In the genomic region with DNA sequence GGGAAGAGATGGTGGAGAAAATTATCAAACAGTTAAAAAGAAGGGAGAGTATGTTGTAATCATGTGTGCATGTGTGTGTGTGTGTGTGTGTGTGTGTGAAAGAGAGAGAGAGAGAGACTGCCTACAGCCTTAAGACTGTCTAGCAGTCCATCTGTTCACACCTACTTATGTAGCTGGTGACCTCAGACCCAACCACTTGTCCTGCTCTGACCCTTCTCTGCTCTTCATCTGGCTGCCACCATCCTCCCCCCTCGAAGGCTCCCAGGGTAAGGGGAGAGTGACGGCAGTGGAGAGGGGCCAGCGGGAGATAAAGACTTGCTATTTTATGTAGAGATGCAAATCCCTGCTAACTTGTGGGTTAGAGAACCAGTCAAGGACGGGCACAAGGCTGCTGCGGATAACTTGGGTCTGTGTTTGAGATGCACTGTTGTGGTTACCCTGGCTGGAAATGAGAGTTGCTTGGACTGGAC, we compare ENCODE assay signal across 13 cellular contexts. TPM values are rescaled to one million over a fixed set of nuclear protein-coding genes. Genes with fewer than 3 reads are reported as not detected.
DNase-seq lines count a peak whose midpoint lies in the region; ATAC-seq and TF ChIP-seq lines count a peak whose summit lies in the region.
"Had no signal": no experiment of that assay in that cellular context is flagged by ENCODE, and none has a peak within 500 bp of the region (broad histone marks: within the 10 kb centered on the region; RNA-seq: fewer than 3 reads in every experiment).

No MANE protein-coding gene starts in this region.

- peaks cover 0 to 10% (median 0%) of the 10 kb centered on the region in 5 donors for H3K36me3 Mint-ChIP-seq in naive thymus-derived CD4-positive, alpha-beta T cell

- H3K4me3 Mint-ChIP-seq in naive thymus-derived CD4-positive, alpha-beta T cell, result no peak overlapping the region
- H3K4me3 Mint-ChIP-seq: stimulated activated naive CD8-positive, alpha-beta T cell treated with anti-CD3 and anti-CD28 coated beads, Interleukin-15, Interleukin-2, amounts not matched to agents 100 ng/mL and 50 ng/mL, for 24 hours had no signal

- no peaks in the 10 kb centered on the region for H3K36me3 ChIP-seq in adrenal gland (replicated peaks in 1 of 2)
- H3K36me3 ChIP-seq in naive thymus-derived CD4-positive, alpha-beta T cell (ENCODE audit: control insufficient read depth in 2 of 3, insufficient read depth in 3 of 3, low read length in 3 of 3), result no peaks in the 10 kb centered on the region
- H3K36me3 ChIP-seq: pancreas had no signal

- peak; percentile 53 for ATAC-seq in GM21529 (IDR thresholded peaks at IDR 0.05; ENCODE audit: unreplicated experiment)
- no peak for ATAC-seq in naive thymus-derived CD4-positive, alpha-beta T cell
- ATAC-seq: pancreas had no signal

- H3K27ac Mint-ChIP-seq in naive thymus-derived CD4-positive, alpha-beta T cell, result peak overlapping the region in 1 of 9 donors; percentile 35
- H3K27ac Mint-ChIP-seq: stimulated activated naive CD8-positive, alpha-beta T cell treated with anti-CD3 and anti-CD28 coated beads, Interleukin-15, Interleukin-2, amounts not matched to agents 100 ng/mL and 50 ng/mL, for 24 hours had no signal

- H3K4me1 Mint-ChIP-seq in naive thymus-derived CD4-positive, alpha-beta T cell, result peaks cover 0 to 64% (median 0%) of the 10 kb centered on the region in 7 donors

- H3K27ac ChIP-seq in adrenal gland, result peak overlapping the region in 3 of 5 donors; percentile 43 to 58 (median 57)
- H3K27ac ChIP-seq in naive thymus-derived CD4-positive, alpha-beta T cell (ENCODE audit: low read depth, low read length), result no peak overlapping the region
- H3K27ac ChIP-seq: pancreas had no signal

- peaks cover 10 to 26% of the 10 kb centered on the region in 2 donors for H3K4me1 ChIP-seq in adrenal gland (replicated peaks in 1 of 2)
- H3K4me1 ChIP-seq in naive thymus-derived CD4-positive, alpha-beta T cell (ENCODE audit: control insufficient read depth in 2 of 2, insufficient read depth in 2 of 2, low read length in 2 of 2), result no peaks in the 10 kb centered on the region
- H3K4me1 ChIP-seq: pancreas had no signal

- 34 to 49% (median 41%) methylated on average over 5 of the region's 5 CpGs for WGBS in adrenal gland, 4 donors

- TF ChIP-seq POLR2A in adrenal gland (IDR thresholded peaks at IDR 0.05), result no peak

- CTCF ChIA-PET in naive thymus-derived CD4-positive, alpha-beta T cell (lab: Charles Lee), result interaction anchor here (7.8 kb wide), 1 partner anchor 72 kb away, joined by 190 read pairs; no protein-coding TSS in a partner anchor

- peaks cover 0 to 9% (median 0%) of the 10 kb centered on the region in 5 donors for H3K27me3 Mint-ChIP-seq in naive thymus-derived CD4-positive, alpha-beta T cell

- no peaks in the 10 kb centered on the region for H3K9me3 ChIP-seq in adrenal gland (replicated peaks in 1 of 3)
- no peaks in the 10 kb centered on the region for H3K9me3 ChIP-seq in naive thymus-derived CD4-positive, alpha-beta T cell (ENCODE audit: control insufficient read depth in 2 of 3, low read length in 3 of 3)
- H3K9me3 ChIP-seq: Caco-2, pancreas had no signal

- H3K27me3 ChIP-seq in adrenal gland, result no peaks in the 10 kb centered on the region
- no peaks in the 10 kb centered on the region for H3K27me3 ChIP-seq in naive thymus-derived CD4-positive, alpha-beta T cell (ENCODE audit: control insufficient read depth in 2 of 2, insufficient read depth in 2 of 2, low read length in 2 of 2)

- POLR2A ChIA-PET in naive thymus-derived CD4-positive, alpha-beta T cell (lab: Charles Lee), result no interaction called here

- DNase-seq in AG10803 (ENCODE audit: low read depth) (peak; percentile 29), adrenal gland (peak in 5 of 7 donors; percentile 32 to 69 (median 49)), islet precursor cell (peak; percentile 73), COR-L47 (lab: John Stamatoyannopoulos, UW) (no peak), cerebellar nuclear complex (lab: John Stamatoyannopoulos, UW) (no peak)
- DNase-seq in stimulated activated CD4-positive, alpha-beta T cell treated with anti-CD3 and anti-CD28 coated beads, Interleukin-12 subunit alpha, Interleukin-12 subunit beta, amount 100 ng/mL, for 4 hours, result no peak
- no peak for DNase-seq in naive thymus-derived CD4-positive, alpha-beta T cell
- DNase-seq: Caco-2, NCI-H1436, NCI-H345, pancreas had no signal

- no peaks in the 10 kb centered on the region for H3K9me3 Mint-ChIP-seq in naive thymus-derived CD4-positive, alpha-beta T cell
- H3K9me3 Mint-ChIP-seq: stimulated activated naive CD8-positive, alpha-beta T cell treated with anti-CD3 and anti-CD28 coated beads, Interleukin-15, Interleukin-2, amounts not matched to agents 100 ng/mL and 50 ng/mL, for 24 hours had no signal

- TF ChIP-seq CTCF in AG10803 (conservative IDR thresholded peaks at IDR 0.05; ENCODE audit: low read length) (no peak), adrenal gland (IDR thresholded peaks at IDR 0.05) (no peak)

- intact Hi-C loops in adrenal gland (cut with DNase I), result loop anchor here (5.0 to 10.0 kb wide), 2 partner anchors 72 to 100 kb away; no protein-coding TSS in a partner anchor
- intact Hi-C loops in naive thymus-derived CD4-positive, alpha-beta T cell (cut with micrococcal nuclease), result loop anchor here in 1 of 2 donors (10.0 kb wide), 1 partner anchor 300 kb away; no protein-coding TSS in a partner anchor

- H3K4me3 ChIP-seq in AG10803 (ENCODE audit: low read length), result no peak overlapping the region
- H3K4me3 ChIP-seq in adrenal gland, result no peak overlapping the region
- no peak overlapping the region for H3K4me3 ChIP-seq in naive thymus-derived CD4-positive, alpha-beta T cell (ENCODE audit: low read length)
- H3K4me3 ChIP-seq: pancreas had no signal

RNA-seq across cellular contexts. Expression of gene GRAMD1B, which starts 24.9 kb away (rescaled TPM):
- 1,000 to 10,000 TPM in 1 of 8 donors, 100 to 1,000 TPM in 7; 178 to 1,898 (median 285) TPM for total RNA-seq in adrenal gland
- polyA plus RNA-seq in adrenal gland, result 100 to 1,000 TPM; 101 to 721 (median 114) TPM
- 10 to 100 TPM in 4 of 5 experiments, 1 to 10 TPM in 1; 9.7 to 88.9 (median 14.0) TPM for total RNA-seq in naive thymus-derived CD4-positive, alpha-beta T cell
- polyA plus RNA-seq in naive thymus-derived CD4-positive, alpha-beta T cell, result 1 to 10 TPM; 1.7 to 2.3 TPM

Comparison
In these comparisons a context has a peak if more than half of its experiments do, and no peak if none do; other contexts are left out.
1. DNase-seq: peak in AG10803 (single experiment), adrenal gland (5 of 7) and islet precursor cell (single experiment); none in stimulated activated CD4-positive, alpha-beta T cell treated with anti-CD3 and anti-CD28 coated beads, Interleukin-12 subunit alpha, Interleukin-12 subunit beta, amount 100 ng/mL, for 4 hours (single experiment), COR-L47 (single experiment), cerebellar nuclear complex (0 of 2) and naive thymus-derived CD4-positive, alpha-beta T cell (0 of 9).